Comparison of ENCODE assay signal across 1 cellular context in the genomic region with DNA sequence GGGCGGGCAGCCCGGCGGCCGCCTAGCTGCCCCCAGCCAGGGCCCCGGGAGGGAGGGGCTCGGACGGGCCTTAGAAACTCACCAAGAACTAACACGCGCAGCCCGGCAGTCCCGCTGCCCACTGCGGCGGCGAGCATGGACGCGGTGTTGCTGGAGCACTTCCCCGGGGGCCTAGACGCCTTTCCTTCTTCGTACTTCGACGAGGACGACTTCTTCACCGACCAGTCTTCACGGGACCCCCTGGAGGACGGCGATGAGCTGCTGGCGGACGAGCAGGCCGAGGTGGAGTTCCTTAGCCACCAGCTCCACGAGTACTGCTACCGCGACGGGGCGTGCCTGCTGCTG.
TF ChIP-seq lines count a peak whose summit lies in the region.

No MANE protein-coding gene starts in this region.

TF ChIP-seq in WTC11, 78 proteins besides CTCF, POLR2A, EP300 and RAD21 (continued from another document):
- TF ChIP-seq, protein P1, sequence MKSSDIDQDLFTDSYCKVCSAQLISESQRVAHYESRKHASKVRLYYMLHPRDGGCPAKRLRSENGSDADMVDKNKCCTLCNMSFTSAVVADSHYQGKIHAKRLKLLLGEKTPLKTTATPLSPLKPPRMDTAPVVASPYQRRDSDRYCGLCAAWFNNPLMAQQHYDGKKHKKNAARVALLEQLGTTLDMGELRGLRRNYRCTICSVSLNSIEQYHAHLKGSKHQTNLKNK (CRISPR knock-in tag; IDR thresholded peaks at IDR 0.05), result no peak
- TF ChIP-seq STAT6 (CRISPR knock-in tag; conservative IDR thresholded peaks at IDR 0.05; ENCODE audit: low read depth), result no peak
- TF ChIP-seq NFYB (CRISPR knock-in tag; conservative IDR thresholded peaks at IDR 0.05; ENCODE audit: low read depth), result no peak
